ENCODE assay signal across 23 cellular contexts in the genomic region with DNA sequence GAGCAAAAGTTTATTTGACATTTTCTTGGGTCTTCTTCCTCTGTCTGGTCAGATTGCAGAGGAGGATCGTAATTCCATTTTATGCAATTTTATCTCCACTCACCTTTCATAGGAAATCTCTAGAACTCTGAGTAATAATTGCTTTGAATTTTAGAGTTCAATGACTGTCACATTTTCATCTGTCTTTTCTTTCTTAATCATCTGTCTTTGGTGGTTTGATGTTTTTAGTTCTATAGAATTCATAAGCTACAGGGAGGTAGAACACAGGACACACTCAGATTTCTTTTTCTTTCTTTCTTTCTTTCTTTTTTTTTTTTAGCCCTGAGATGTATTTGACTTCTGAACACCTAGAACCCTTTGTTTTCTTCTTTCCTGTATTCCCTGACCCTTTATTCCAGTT. TPM values are rescaled to one million over a fixed set of nuclear protein-coding genes. Genes with fewer than 3 reads are reported as not detected.
A peak's percentile ranks its signal among the peaks of the same experiment; 100 is the strongest.
DNase-seq lines count a peak whose midpoint lies in the region; ATAC-seq, FAIRE-seq and TF ChIP-seq lines count a peak whose summit lies in the region.
"Had no signal": no experiment of that assay in that cellular context is flagged by ENCODE, and none has a peak within 500 bp of the region (broad histone marks: within the 10 kb centered on the region; RNA-seq: fewer than 3 reads in every experiment).

No MANE protein-coding gene starts in this region.

- H3K36me3 ChIP-seq in Loucy (ENCODE audit: insufficient read depth, low read length) = peaks cover 99% of the 10 kb centered on the region
- H3K36me3 ChIP-seq in astrocyte (ENCODE audit: insufficient read depth, low read length) = no peaks in the 10 kb centered on the region
- H3K36me3 ChIP-seq: sigmoid colon had no signal

- intact Hi-C loops in left ventricle myocardium superior (cut with micrococcal nuclease) = no loop called here

- no peak for DNase-seq in activated CD4-positive, CD25-positive, alpha-beta regulatory T cell (lab: John Stamatoyannopoulos, UW)
- DNase-seq in astrocyte (ENCODE audit: low read depth) (no peak), ecto neural progenitor cell (ENCODE audit: low spot score) (no peak), left ventricle myocardium superior (no peak)
- DNase-seq in natural killer cell treated with Interleukin-12 subunit alpha and Interleukin-12 subunit beta and Interleukin-15 and Interleukin-18, amount 100 ng/mL, for 72 hours (ENCODE audit: low spot score) = no peak
- DNase-seq: activated CD4-positive, alpha-beta T cell treated with anti-CD3 and anti-CD28 coated beads, Interleukin-2, amount 50 U/mL, for 1 hour; BE2C; GM23248; hippocampal formation; islet precursor cell; NCI-H1930; NCI-H446 treated with DMSO at 0.1 percent for 48 hours; posterior cingulate gyrus; sigmoid colon; stimulated activated naive CD4-positive, alpha-beta T cell treated with Interleukin-2 at 50 U/mL for 16 hours; upper lobe of left lung had no signal

- peaks cover 17% of the 10 kb centered on the region for H3K36me3 Mint-ChIP-seq in astrocyte (ENCODE audit: low read depth, unreplicated experiment)
- peaks cover 53% of the 10 kb centered on the region for H3K36me3 Mint-ChIP-seq in natural killer cell treated with Interleukin-12 subunit alpha and Interleukin-12 subunit beta and Interleukin-15 and Interleukin-18, amount 100 ng/mL, for 72 hours

- H3K9ac ChIP-seq in Loucy (ENCODE audit: low read depth, low read length, poor library complexity, severe bottlenecking) = peak overlapping the region; percentile 43
- H3K9ac ChIP-seq in astrocyte (ENCODE audit: low read length) = no peak overlapping the region
- H3K9ac ChIP-seq: GM23248 had no signal

- H3K79me2 ChIP-seq in Loucy (ENCODE audit: insufficient read depth, low read length) = peaks cover 100% of the 10 kb centered on the region
- H3K79me2 ChIP-seq in astrocyte (ENCODE audit: insufficient read depth, low read length) = no peaks in the 10 kb centered on the region

- H3K4me1 Mint-ChIP-seq in astrocyte (ENCODE audit: low read depth, unreplicated experiment) = peaks cover 68% of the 10 kb centered on the region
- H3K4me1 Mint-ChIP-seq in natural killer cell treated with Interleukin-12 subunit alpha and Interleukin-12 subunit beta and Interleukin-15 and Interleukin-18, amount 100 ng/mL, for 72 hours (ENCODE audit: low read depth in 2 of 2) = peaks cover 60 to 66% of the 10 kb centered on the region in 2 donors

- H3K27me3 Mint-ChIP-seq in astrocyte (ENCODE audit: low read depth, unreplicated experiment) = peaks cover 2% of the 10 kb centered on the region
- H3K27me3 Mint-ChIP-seq in natural killer cell treated with Interleukin-12 subunit alpha and Interleukin-12 subunit beta and Interleukin-15 and Interleukin-18, amount 100 ng/mL, for 72 hours = peaks cover 0 to 2% of the 10 kb centered on the region in 2 donors

- no peaks in the 10 kb centered on the region for H3K9me3 Mint-ChIP-seq in astrocyte (ENCODE audit: unreplicated experiment)
- H3K9me3 Mint-ChIP-seq in natural killer cell treated with Interleukin-12 subunit alpha and Interleukin-12 subunit beta and Interleukin-15 and Interleukin-18, amount 100 ng/mL, for 72 hours = no peaks in the 10 kb centered on the region
- H3K9me3 Mint-ChIP-seq: nephron had no signal

- peaks cover 100% of the 10 kb centered on the region for H4K20me1 ChIP-seq in Loucy (ENCODE audit: insufficient read depth, low read length, poor library complexity, severe bottlenecking)
- H4K20me1 ChIP-seq in astrocyte (ENCODE audit: insufficient read depth, low read length) = no peaks in the 10 kb centered on the region

- no peaks in the 10 kb centered on the region for H3K9me2 ChIP-seq in Loucy (replicated peaks; ENCODE audit: low read depth, low read length)

- FAIRE-seq in astrocyte (lab: Jason Lieb, UNC) = no peak
- FAIRE-seq: colon had no signal

- H3K27ac Mint-ChIP-seq in astrocyte (ENCODE audit: unreplicated experiment) = peak overlapping the region; percentile 92
- peak overlapping the region; percentile 81 to 93 for H3K27ac Mint-ChIP-seq in natural killer cell treated with Interleukin-12 subunit alpha and Interleukin-12 subunit beta and Interleukin-15 and Interleukin-18, amount 100 ng/mL, for 72 hours
- H3K27ac Mint-ChIP-seq: nephron had no signal

- ATAC-seq in activated CD4-positive, CD25-positive, alpha-beta regulatory T cell treated with anti-CD3 and anti-CD28 coated beads, Interleukin-2, amount 50 U/mL, for 24 hours = peak; percentile 62 to 67
- peak in 1 of 2 donors; percentile 8 for ATAC-seq in natural killer cell treated with Interleukin-12 subunit alpha and Interleukin-12 subunit beta and Interleukin-15 and Interleukin-18, amount 100 ng/mL, for 72 hours
- ATAC-seq in GM18502 (IDR thresholded peaks at IDR 0.05; ENCODE audit: poor library complexity, unreplicated experiment) (no peak), left ventricle myocardium superior (no peak)

- peaks cover 13% of the 10 kb centered on the region for H3F3A ChIP-seq in Loucy (ENCODE audit: low read depth)

- H2AFZ ChIP-seq in Loucy (ENCODE audit: low read length) = no peak overlapping the region
- no peak overlapping the region for H2AFZ ChIP-seq in astrocyte (ENCODE audit: low read depth, low read length)
- H2AFZ ChIP-seq: GM23248 had no signal

- H3K4me1 ChIP-seq in Loucy (ENCODE audit: insufficient read depth, low read length, poor library complexity, severe bottlenecking) (peaks cover 88% of the 10 kb centered on the region), astrocyte (ENCODE audit: insufficient read depth, low read length) (peaks cover 36% of the 10 kb centered on the region)
- H3K4me1 ChIP-seq: sigmoid colon had no signal

- H3K4me3 Mint-ChIP-seq in astrocyte (ENCODE audit: unreplicated experiment) = peak overlapping the region; percentile 54
- peak overlapping the region; percentile 69 for H3K4me3 Mint-ChIP-seq in natural killer cell treated with Interleukin-12 subunit alpha and Interleukin-12 subunit beta and Interleukin-15 and Interleukin-18, amount 100 ng/mL, for 72 hours
- H3K4me3 Mint-ChIP-seq: nephron had no signal

- H3K4me3 ChIP-seq in Loucy (ENCODE audit: low read length, poor library complexity, severe bottlenecking) = peak overlapping the region; percentile 58
- H3K4me3 ChIP-seq in astrocyte (ENCODE audit: insufficient read depth, low read depth, low read length) = no peak overlapping the region
- H3K4me3 ChIP-seq: GM23248, sigmoid colon, upper lobe of left lung had no signal

- H3K27me3 ChIP-seq in Loucy (ENCODE audit: insufficient read depth, low read length, poor library complexity, severe bottlenecking) (no peaks in the 10 kb centered on the region), astrocyte (ENCODE audit: insufficient read depth, low read length) (peaks cover 22% of the 10 kb centered on the region)
- H3K27me3 ChIP-seq: BE2C had no signal

- TF ChIP-seq CTCF in Loucy (conservative IDR thresholded peaks at IDR 0.05; ENCODE audit: low read length) (no peak), astrocyte (IDR thresholded peaks at IDR 0.05; ENCODE audit: insufficient read depth, low read depth, low read length) (no peak)

- H3K4me2 ChIP-seq in Loucy (ENCODE audit: low read depth, low read length, poor library complexity, severe bottlenecking) (peak overlapping the region; percentile 85), astrocyte (ENCODE audit: low read length) (no peak overlapping the region)

- no peak overlapping the region for H3K27ac ChIP-seq in astrocyte (ENCODE audit: low read depth, low read length)
- H3K27ac ChIP-seq: GM23248, sigmoid colon had no signal

- no peaks in the 10 kb centered on the region for H3K9me3 ChIP-seq in Loucy (ENCODE audit: insufficient read depth, low read depth, low read length)
- H3K9me3 ChIP-seq in astrocyte (ENCODE audit: insufficient read depth, low read depth, low read length) = no peaks in the 10 kb centered on the region
- H3K9me3 ChIP-seq: BE2C, sigmoid colon, upper lobe of left lung had no signal

RNA-seq across cellular contexts. Expression of a gene that starts 11.7 kb away (rescaled TPM):
- 11.8 and 17.6 TPM in 2 replicates for total RNA-seq in astrocyte
- 10 to 100 TPM in 1 of 2 donors, 1 to 10 TPM in 1; 7.6 to 10.9 TPM for total RNA-seq in natural killer cell treated with Interleukin-12 subunit alpha and Interleukin-12 subunit beta and Interleukin-15 and Interleukin-18, amount 100 ng/mL, for 72 hours
- 1.1 TPM for total RNA-seq in left ventricle myocardium superior
- total RNA-seq: fibroblast of villous mesenchyme, G401, GM23248, sigmoid colon had no signal

Comparison
In these comparisons a context has a peak if more than half of its experiments do, and no peak if none do; other contexts are left out.
1. ATAC-seq: peak in activated CD4-positive, CD25-positive, alpha-beta regulatory T cell treated with anti-CD3 and anti-CD28 coated beads, Interleukin-2, amount 50 U/mL, for 24 hours (2 of 2); none in GM18502 (single experiment) and left ventricle myocardium superior (single experiment).